ENCODE assay signal across 29 cellular contexts in the genomic region with DNA sequence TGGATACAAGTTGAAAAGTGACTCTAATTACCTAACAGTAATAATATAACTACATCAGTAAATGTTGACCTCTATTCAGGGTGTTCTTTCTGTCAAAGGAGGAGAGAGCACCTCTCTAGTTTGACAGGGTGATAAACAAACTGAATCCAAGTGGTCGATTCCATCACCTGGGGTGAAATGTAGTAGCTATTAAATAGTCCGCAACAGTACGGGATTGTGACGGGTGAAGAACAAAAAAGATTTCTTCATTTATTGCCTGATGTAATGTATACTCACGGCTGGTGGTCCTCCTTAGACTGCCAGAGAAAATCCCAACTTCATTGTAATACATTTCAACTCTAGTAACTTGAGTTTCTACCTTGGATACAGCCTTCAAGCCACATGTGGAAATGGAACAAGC.
"Had no signal": no experiment of that assay in that cellular context is flagged by ENCODE, and none has a peak within 500 bp of the region (broad histone marks: within the 10 kb centered on the region; RNA-seq: fewer than 3 reads in every experiment).

No MANE protein-coding gene starts in this region.

- H3K9me3 Mint-ChIP-seq: activated B cell treated with CpG ODN at 0.5 μM for 24 hours; activated CD4-positive, alpha-beta memory T cell treated with anti-CD3 and anti-CD28 coated beads for 36 hours; activated CD4-positive, alpha-beta T cell treated with anti-CD3 and anti-CD28 coated beads, Interleukin-2, amount 10 ng/mL, durations not matched to agents 24 days and 14 days; activated CD8-positive, alpha-beta T cell treated with anti-CD3 and anti-CD28 coated beads for 36 hours; activated naive CD4-positive, alpha-beta T cell treated with anti-CD3 and anti-CD28 coated beads, Interleukin-2, amount 10 ng/mL, durations not matched to agents 7 days and 5 days; activated naive CD4-positive, alpha-beta T cell treated with anti-CD3 and anti-CD28 coated beads, Interleukin-2, amount 50 U/mL, for 24 hours; activated naive CD8-positive, alpha-beta T cell treated with anti-CD3 and anti-CD28 coated beads, Interleukin-2, amount 10 ng/mL, durations not matched to agents 7 days and 5 days; activated T-cell treated with anti-CD3 and anti-CD28 coated beads, Interleukin-2, amount 50 U/mL, for 4 hours; activated T-cell treated with anti-CD3 and anti-CD28 coated beads, Interleukin-2, amount 50 U/mL, for 72 hours; activated T-helper 1 cell treated with anti-CD3 and anti-CD28 coated beads, Interleukin-12 subunit alpha, Interleukin-12 subunit beta, Interleukin-2, Interleukin-4 antibody, amounts not matched to agents 30 ng/mL and 10 ng/mL and 1 ng/mL, durations not matched to agents 14 hours and 24 hours and 36 hours; activated T-helper 2 cell treated with anti-CD3 and anti-CD28 coated beads, Interferon-gamma antibody, Interleukin-2, Interleukin-4, amounts not matched to agents 10 μg/mL and 5 μg/mL and 100 μg/mL, durations not matched to agents 14 hours and 24 hours and 36 hours had no signal

- H3K4me1 Mint-ChIP-seq: activated B cell treated with CpG ODN at 0.5 μM for 24 hours; activated CD4-positive, alpha-beta T cell treated with anti-CD3 and anti-CD28 coated beads, Interleukin-2, amount 10 ng/mL, durations not matched to agents 24 days and 14 days; activated naive CD4-positive, alpha-beta T cell treated with anti-CD3 and anti-CD28 coated beads, Interleukin-2, amount 10 ng/mL, durations not matched to agents 7 days and 5 days; activated naive CD4-positive, alpha-beta T cell treated with anti-CD3 and anti-CD28 coated beads, Interleukin-2, amount 50 U/mL, for 24 hours; activated naive CD8-positive, alpha-beta T cell treated with anti-CD3 and anti-CD28 coated beads, Interleukin-2, amount 10 ng/mL, durations not matched to agents 7 days and 5 days; T-helper 17 cell had no signal

- H3K4me3 Mint-ChIP-seq: activated B cell treated with CpG ODN at 0.5 μM for 24 hours; activated CD4-positive, alpha-beta memory T cell treated with anti-CD3 and anti-CD28 coated beads for 36 hours; activated CD4-positive, alpha-beta T cell treated with anti-CD3 and anti-CD28 coated beads, Interleukin-2, amount 10 ng/mL, durations not matched to agents 24 days and 14 days; activated CD8-positive, alpha-beta T cell treated with anti-CD3 and anti-CD28 coated beads for 36 hours; activated naive CD4-positive, alpha-beta T cell treated with anti-CD3 and anti-CD28 coated beads, Interleukin-2, amount 10 ng/mL, durations not matched to agents 7 days and 5 days; activated naive CD4-positive, alpha-beta T cell treated with anti-CD3 and anti-CD28 coated beads, Interleukin-2, amount 50 U/mL, for 24 hours; activated naive CD8-positive, alpha-beta T cell; activated naive CD8-positive, alpha-beta T cell treated with anti-CD3 and anti-CD28 coated beads, Interleukin-2, amount 10 ng/mL, durations not matched to agents 7 days and 5 days; activated T-cell treated with anti-CD3 and anti-CD28 coated beads, Interleukin-2, amount 50 U/mL, for 4 hours; activated T-cell treated with anti-CD3 and anti-CD28 coated beads, Interleukin-2, amount 50 U/mL, for 72 hours; activated T-helper 1 cell treated with anti-CD3 and anti-CD28 coated beads, Interleukin-12 subunit alpha, Interleukin-12 subunit beta, Interleukin-2, Interleukin-4 antibody, amounts not matched to agents 30 ng/mL and 10 ng/mL and 1 ng/mL, durations not matched to agents 14 hours and 24 hours and 36 hours; T-helper 17 cell had no signal

- H3K36me3 Mint-ChIP-seq: activated CD4-positive, alpha-beta memory T cell treated with anti-CD3 and anti-CD28 coated beads for 36 hours; activated naive CD4-positive, alpha-beta T cell treated with anti-CD3 and anti-CD28 coated beads, Interleukin-2, amount 10 ng/mL, durations not matched to agents 7 days and 5 days; activated naive CD4-positive, alpha-beta T cell treated with anti-CD3 and anti-CD28 coated beads, Interleukin-2, amount 50 U/mL, for 24 hours; activated naive CD8-positive, alpha-beta T cell; activated naive CD8-positive, alpha-beta T cell treated with anti-CD3 and anti-CD28 coated beads, Interleukin-2, amount 10 ng/mL, durations not matched to agents 7 days and 5 days had no signal

- H3K27me3 Mint-ChIP-seq: activated B cell treated with CpG ODN at 0.5 μM for 24 hours; activated naive CD4-positive, alpha-beta T cell treated with anti-CD3 and anti-CD28 coated beads, Interleukin-2, amount 10 ng/mL, durations not matched to agents 7 days and 5 days; activated naive CD4-positive, alpha-beta T cell treated with anti-CD3 and anti-CD28 coated beads, Interleukin-2, amount 50 U/mL, for 24 hours; activated naive CD8-positive, alpha-beta T cell treated with anti-CD3 and anti-CD28 coated beads, Interleukin-2, amount 10 ng/mL, durations not matched to agents 7 days and 5 days had no signal

- DNase-seq: activated B cell treated with CpG ODN at 0.5 μM for 24 hours; activated CD4-positive, alpha-beta memory T cell treated with anti-CD3 and anti-CD28 coated beads for 36 hours; activated CD4-positive, alpha-beta T cell treated with anti-CD3 and anti-CD28 coated beads for 4 hours; activated CD4-positive, alpha-beta T cell treated with anti-CD3 and anti-CD28 coated beads, Interleukin-2, amount 10 ng/mL, durations not matched to agents 24 days and 14 days; activated CD4-positive, alpha-beta T cell treated with anti-CD3 and anti-CD28 coated beads, Interleukin-2, amount 50 U/mL, for 1 hour; activated CD4-positive, alpha-beta T cell treated with anti-CD3 and anti-CD28 coated beads, Interleukin-2, amount 50 U/mL, for 4 hours; activated CD4-positive, CD25-positive, alpha-beta regulatory T cell treated with anti-CD3 and anti-CD28 coated beads, Interleukin-2, amount 50 U/mL, for 72 hours; activated CD8-positive, alpha-beta memory T cell treated with anti-CD3 and anti-CD28 coated beads, Interleukin-2, amount 50 U/mL, for 4 hours; activated CD8-positive, alpha-beta T cell treated with anti-CD3 and anti-CD28 coated beads for 36 hours; activated effector memory CD4-positive, alpha-beta T cell treated with Interleukin-2 at 50 U/mL for 16 hours; activated gamma-delta T cell; activated naive CD4-positive, alpha-beta T cell treated with anti-CD3 and anti-CD28 coated beads, Interleukin-2, amount 10 ng/mL, durations not matched to agents 7 days and 5 days; activated naive CD4-positive, alpha-beta T cell treated with Interleukin-2 at 50 U/mL for 16 hours; activated naive CD8-positive, alpha-beta T cell treated with anti-CD3 and anti-CD28 coated beads, Interleukin-2, amount 10 ng/mL, durations not matched to agents 7 days and 5 days; activated T-cell treated with anti-CD3 and anti-CD28 coated beads for 4 hours; activated T-cell treated with anti-CD3 and anti-CD28 coated beads, Interleukin-2, amount 50 U/mL, for 1 hour; activated T-cell treated with anti-CD3 and anti-CD28 coated beads, Interleukin-2, amount 50 U/mL, for 4 hours; activated T-cell treated with anti-CD3 and anti-CD28 coated beads, Interleukin-2, amount 50 U/mL, for 72 hours; adrenal gland; amniotic stem cell; aorta; body of pancreas; brain microvascular endothelial cell; central memory CD4-positive, alpha-beta T cell; T-helper 17 cell had no signal

- H3K27ac Mint-ChIP-seq: activated B cell treated with CpG ODN at 0.5 μM for 24 hours; activated CD4-positive, alpha-beta memory T cell treated with anti-CD3 and anti-CD28 coated beads for 36 hours; activated CD4-positive, alpha-beta T cell treated with anti-CD3 and anti-CD28 coated beads, Interleukin-2, amount 10 ng/mL, durations not matched to agents 24 days and 14 days; activated CD8-positive, alpha-beta T cell treated with anti-CD3 and anti-CD28 coated beads for 36 hours; activated naive CD4-positive, alpha-beta T cell treated with anti-CD3 and anti-CD28 coated beads, Interleukin-2, amount 10 ng/mL, durations not matched to agents 7 days and 5 days; activated naive CD4-positive, alpha-beta T cell treated with anti-CD3 and anti-CD28 coated beads, Interleukin-2, amount 50 U/mL, for 24 hours; activated naive CD8-positive, alpha-beta T cell; activated naive CD8-positive, alpha-beta T cell treated with anti-CD3 and anti-CD28 coated beads, Interleukin-2, amount 10 ng/mL, durations not matched to agents 7 days and 5 days; activated T-cell treated with anti-CD3 and anti-CD28 coated beads, Interleukin-2, amount 50 U/mL, for 72 hours; activated T-helper 1 cell treated with anti-CD3 and anti-CD28 coated beads, Interleukin-12 subunit alpha, Interleukin-12 subunit beta, Interleukin-2, Interleukin-4 antibody, amounts not matched to agents 30 ng/mL and 10 ng/mL and 1 ng/mL, durations not matched to agents 14 hours and 24 hours and 36 hours; activated T-helper 2 cell treated with anti-CD3 and anti-CD28 coated beads, Interferon-gamma antibody, Interleukin-2, Interleukin-4, amounts not matched to agents 10 μg/mL and 5 μg/mL and 100 μg/mL, durations not matched to agents 14 hours and 24 hours and 36 hours; T-helper 17 cell had no signal

- ATAC-seq: activated CD8-positive, alpha-beta T cell treated with anti-CD3 and anti-CD28 coated beads for 36 hours; activated T-cell treated with anti-CD3 and anti-CD28 coated beads, Interleukin-2, amount 50 U/mL, for 4 hours; activated T-cell treated with anti-CD3 and anti-CD28 coated beads, Interleukin-2, amount 50 U/mL, for 72 hours; body of pancreas; T-helper 17 cell had no signal
